In the genomic region with DNA sequence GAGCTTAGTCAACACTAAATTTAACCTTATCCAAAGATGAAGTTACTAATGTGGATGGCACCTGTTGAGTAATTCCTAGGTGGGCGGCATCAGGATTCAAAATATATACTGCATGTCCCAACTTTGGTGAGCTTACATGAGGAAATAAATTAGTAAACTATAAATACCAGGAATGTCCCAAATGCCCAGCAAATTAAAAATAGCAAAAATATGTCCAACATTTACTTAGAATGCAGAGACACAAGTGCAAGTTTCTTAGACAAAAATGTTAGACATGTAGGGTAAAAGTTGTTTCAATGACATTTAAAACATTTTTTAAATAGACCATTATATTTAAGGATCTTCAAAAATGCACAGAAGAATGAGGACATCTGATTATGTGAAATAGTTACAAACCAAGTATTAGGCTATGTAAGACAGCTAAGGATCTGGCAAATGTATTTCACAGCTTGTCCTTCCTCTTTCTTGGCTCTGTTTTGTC, we compare ENCODE assay signal across 19 cellular contexts.
DNase-seq lines count a peak whose midpoint lies in the region; ATAC-seq and TF ChIP-seq lines count a peak whose summit lies in the region.
"Had no signal": no experiment of that assay in that cellular context is flagged by ENCODE, and none has a peak within 500 bp of the region (broad histone marks: within the 10 kb centered on the region; RNA-seq: fewer than 3 reads in every experiment).

No MANE protein-coding gene starts in this region.

- H3K9me2 ChIP-seq in SK-N-SH, result no peaks in the 10 kb centered on the region

- no peak overlapping the region for H3K18ac ChIP-seq in trophoblast cell (ENCODE audit: low read length)

- H3K36me3 ChIP-seq in SK-N-SH (replicated peaks in 1 of 2; ENCODE audit: control insufficient read depth in 1 of 2, insufficient read depth in 2 of 2, low read length in 1 of 2) (peaks cover 3 to 15% of the 10 kb centered on the region in 2 experiments), trophoblast cell (ENCODE audit: control insufficient read depth in 1 of 2, insufficient read depth in 2 of 2, low read length in 2 of 2) (no peaks in the 10 kb centered on the region)
- H3K36me3 ChIP-seq: vagina had no signal

- H3K4me1 ChIP-seq in SK-N-SH (ENCODE audit: control insufficient read depth in 1 of 2, insufficient read depth in 2 of 2, low read depth in 1 of 2, low read length in 1 of 2) (peaks cover 0 to 11% of the 10 kb centered on the region in 2 experiments; a peak in 2 of 4 replicates), trophoblast cell (ENCODE audit: control insufficient read depth in 1 of 2, insufficient read depth in 2 of 2, low read length in 2 of 2) (no peaks in the 10 kb centered on the region)

- no peak overlapping the region for H2BK5ac ChIP-seq in trophoblast cell (ENCODE audit: low read depth, low read length, poor library complexity)

- H3K79me2 ChIP-seq in SK-N-SH (ENCODE audit: insufficient read depth), result peaks cover 74% of the 10 kb centered on the region
- no peaks in the 10 kb centered on the region for H3K79me2 ChIP-seq in trophoblast cell (ENCODE audit: control insufficient read depth, insufficient read depth, low read length, poor library complexity)

- H3K27me3 ChIP-seq in SK-N-SH (ENCODE audit: insufficient read depth) (no peaks in the 10 kb centered on the region), trophoblast cell (ENCODE audit: insufficient read depth, low read length) (no peaks in the 10 kb centered on the region)
- H3K27me3 ChIP-seq: vagina had no signal

- no peak overlapping the region for H2AK5ac ChIP-seq in trophoblast cell (ENCODE audit: low read length)

- H3K4me2 ChIP-seq in SK-N-SH (peak overlapping the region; percentile 59), trophoblast cell (ENCODE audit: low read length) (no peak overlapping the region)

- H2AFZ ChIP-seq in SK-N-SH (ENCODE audit: low read depth), result no peak overlapping the region
- no peak overlapping the region for H2AFZ ChIP-seq in trophoblast cell (ENCODE audit: insufficient read depth, low read length, poor library complexity)

- H2BK12ac ChIP-seq in trophoblast cell (ENCODE audit: low read length), result no peak overlapping the region

- no peak for TF ChIP-seq RAD21 in SK-N-SH (IDR thresholded peaks at IDR 0.05; ENCODE audit: low read length)

- POLR2A ChIA-PET in SK-N-SH (lab: Yijun Ruan, JAX), result no interaction called here

- peak overlapping the region in 1 of 2 experiments; percentile 10; a peak in 1 of 4 replicates for H3K4me3 ChIP-seq in SK-N-SH (ENCODE audit: low read depth in 2 of 2, low read length in 1 of 2)
- no peak overlapping the region for H3K4me3 ChIP-seq in trophoblast cell (ENCODE audit: low read depth, low read length)
- H3K4me3 ChIP-seq: lung, vagina had no signal

- H3K9me3 ChIP-seq in SK-N-SH, result no peaks in the 10 kb centered on the region
- no peaks in the 10 kb centered on the region for H3K9me3 ChIP-seq in trophoblast cell (ENCODE audit: insufficient read depth, low read depth, low read length)
- H3K9me3 ChIP-seq: vagina had no signal

- TF ChIP-seq EP300 in SK-N-SH (IDR thresholded peaks at IDR 0.05; ENCODE audit: borderline replicate concordance in 1 of 2, low read depth in 1 of 2, low read length in 1 of 2), result no peak

- no peak overlapping the region for H4K12ac ChIP-seq in trophoblast cell (ENCODE audit: low read depth, low read length)

- H3K9ac ChIP-seq in SK-N-SH (peak overlapping the region; percentile 51; the same call in 1 of the 2 replicates), trophoblast cell (ENCODE audit: low read length) (no peak overlapping the region)

- H3K27ac ChIP-seq in SK-N-SH (ENCODE audit: low read depth in 2 of 2, low read length in 1 of 2) (peak overlapping the region; percentile 77 to 89; a peak in 3 of 4 replicates), trophoblast cell (ENCODE audit: low read depth, low read length) (no peak overlapping the region)
- H3K27ac ChIP-seq: vagina had no signal

- H3K79me1 ChIP-seq in trophoblast cell (ENCODE audit: low read length), result no peaks in the 10 kb centered on the region

- H2BK120ac ChIP-seq in trophoblast cell (ENCODE audit: insufficient read depth, low read length, poor library complexity), result no peak overlapping the region

- ATAC-seq in GM21423 (IDR thresholded peaks at IDR 0.05; ENCODE audit: unreplicated experiment), result no peak
- ATAC-seq: HepG2; naive thymus-derived CD4-positive, alpha-beta T cell; T-cell had no signal

- H3K14ac ChIP-seq in trophoblast cell (ENCODE audit: low read length), result no peak overlapping the region

- CTCF ChIA-PET in SK-N-SH (lab: Yijun Ruan, JAX), result interaction anchor here (1.3 kb wide), 1 partner anchor 21 kb away, joined by 6 read pairs; no protein-coding TSS in a partner anchor

- WGBS in SK-N-SH (ENCODE audit: low lambda C conversion rate), result 48% methylated on average over 1 of the region's 1 CpG
- WGBS in trophoblast cell (ENCODE audit: extremely low coverage, insufficient coverage, insufficient read length), result no CpG with 5 or more reads among the region's 1 CpG

- no peaks in the 10 kb centered on the region for H4K20me1 ChIP-seq in SK-N-SH (ENCODE audit: insufficient read depth)

- no peak overlapping the region for H4K8ac ChIP-seq in trophoblast cell (ENCODE audit: low read depth, low read length)

- peaks cover 29% of the 10 kb centered on the region for H3F3A ChIP-seq in SK-N-SH (replicated peaks; ENCODE audit: insufficient read depth)

- H4K91ac ChIP-seq in trophoblast cell (ENCODE audit: low read depth, low read length), result no peak overlapping the region

- no peak overlapping the region for H3K23ac ChIP-seq in trophoblast cell (ENCODE audit: low read length)

- TF ChIP-seq CTCF in SK-N-SH (IDR thresholded peaks at IDR 0.05), result no peak

- peak; percentile 80 for DNase-seq in EH (ENCODE audit: low read depth)
- no peak for DNase-seq in SK-N-SH
- peak; percentile 72 for DNase-seq in fibroblast of gingiva (ENCODE audit: low read depth)
- DNase-seq in trophoblast cell, result peak; percentile 18 to 85
- DNase-seq in glomerular visceral epithelial cell (ENCODE audit: extremely low spot score), result no peak
- no peak for DNase-seq in NCI-H69 (lab: John Stamatoyannopoulos, UW)
- DNase-seq: activated CD4-positive, alpha-beta T cell treated with anti-CD3 and anti-CD28 coated beads, Interleukin-2, amount 10 ng/mL, durations not matched to agents 7 days and 5 days; activated CD8-positive, alpha-beta memory T cell treated with anti-CD3 and anti-CD28 coated beads, Interleukin-2, amount 50 U/mL, for 48 hours; activated naive CD4-positive, alpha-beta T cell; C1 segment of cervical spinal cord; erythroblast; head of caudate nucleus; naive thymus-derived CD4-positive, alpha-beta T cell; stimulated activated CD4-positive, alpha-beta T cell treated with anti-CD3 and anti-CD28 coated beads, Interleukin-4, amount 100 ng/mL, for 24 hours; T-cell had no signal

- no peak overlapping the region for H3K4ac ChIP-seq in trophoblast cell (ENCODE audit: low read depth, low read length)

TF ChIP-seq in SK-N-SH, 30 proteins besides CTCF, POLR2A, EP300 and RAD21:
- TF ChIP-seq, protein P1, sequence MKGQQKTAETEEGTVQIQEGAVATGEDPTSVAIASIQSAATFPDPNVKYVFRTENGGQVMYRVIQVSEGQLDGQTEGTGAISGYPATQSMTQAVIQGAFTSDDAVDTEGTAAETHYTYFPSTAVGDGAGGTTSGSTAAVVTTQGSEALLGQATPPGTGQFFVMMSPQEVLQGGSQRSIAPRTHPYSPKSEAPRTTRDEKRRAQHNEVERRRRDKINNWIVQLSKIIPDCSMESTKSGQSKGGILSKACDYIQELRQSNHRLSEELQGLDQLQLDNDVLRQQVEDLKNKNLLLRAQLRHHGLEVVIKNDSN (IDR thresholded peaks at IDR 0.05; ENCODE audit: borderline replicate concordance, low read depth), result no peak
- TF ChIP-seq TAF1 (IDR thresholded peaks at IDR 0.05; ENCODE audit: borderline replicate concordance, low read depth, low read length), result no peak
- TF ChIP-seq FOXM1 (IDR thresholded peaks at IDR 0.05; ENCODE audit: low read depth), result no peak

Comparison
In these comparisons a context has a peak if more than half of its experiments do, and no peak if none do; other contexts are left out.
1. DNase-seq: peak in EH (single experiment), fibroblast of gingiva (single experiment) and trophoblast cell (2 of 2); none in SK-N-SH (single experiment), glomerular visceral epithelial cell (single experiment) and NCI-H69 (single experiment).